ENCODE assay signal across 8 cellular contexts in genomic region chr1:40709100-40709801, GRCh38. TPM values are rescaled to one million over a fixed set of nuclear protein-coding genes. Genes with fewer than 3 reads are reported as not detected.
A peak's percentile ranks its signal among the peaks of the same experiment; 100 is the strongest.
DNase-seq lines count a peak whose midpoint lies in the region; ATAC-seq, FAIRE-seq and TF ChIP-seq lines count a peak whose summit lies in the region.

No MANE protein-coding gene starts in this region.

- POLR2A ChIA-PET in MCF 10A (lab: Yijun Ruan, JAX), result interaction anchor here (0.6 to 19.5 kb wide), 14 partner anchors 12 to 792 kb away, joined by 3 to 633 read pairs (median 6); partner anchors contain the start of genes NFYC, ZFP69B and ZNF684

- no peak for TF ChIP-seq CTCF in MCF 10A (IDR thresholded peaks at IDR 0.05; ENCODE audit: unreplicated experiment)

- DNase-seq in NCI-H2081 (lab: John Stamatoyannopoulos, UW), result peak; percentile 91 to 99
- peak; percentile 97 for DNase-seq in MCF 10A (ENCODE audit: unreplicated experiment)
- peak; percentile 86 for DNase-seq in skeletal muscle cell (ENCODE audit: low read depth)
- no peak for DNase-seq in NCI-H345 treated with DMSO at 0.1 percent for 48 hours (lab: John Stamatoyannopoulos, UW; ENCODE audit: unreplicated experiment)

- BruUV-seq in MCF 10A (replicated peaks; lab: Mats Ljungman, UMichigan), result no TSS peak

- peak overlapping the region; percentile 82 for H3K4me3 ChIP-seq in iPS-11a (ENCODE audit: low read depth, low read length)
- peak overlapping the region; percentile 73 for H3K4me3 ChIP-seq in skeletal muscle cell (ENCODE audit: low read depth, low read length)

- FAIRE-seq in TTC549 (lab: Jason Lieb, UNC), result peak; percentile 88

- peak overlapping the region; percentile 97 for H3K4me3 Mint-ChIP-seq in MCF 10A (ENCODE audit: unreplicated experiment)

- no peaks in the 10 kb centered on the region for H3K9me3 Mint-ChIP-seq in MCF 10A (ENCODE audit: unreplicated experiment)

- intact Hi-C loops in MCF 10A (cut with micrococcal nuclease), result no loop called here

- ATAC-seq in GM18508 (IDR thresholded peaks at IDR 0.05; ENCODE audit: insufficient read depth, unreplicated experiment), result peak; percentile 51
- ATAC-seq in HG02943 (IDR thresholded peaks at IDR 0.05; ENCODE audit: low read depth, unreplicated experiment), result peak; percentile 92

- CTCF ChIA-PET in MCF 10A (lab: Yijun Ruan, JAX), result interaction anchor here (0.6 to 1.2 kb wide), 2 partner anchors 8 to 223 kb away, joined by 3 read pairs; no protein-coding TSS in a partner anchor

- peaks cover 26% of the 10 kb centered on the region for H3K4me1 Mint-ChIP-seq in MCF 10A (ENCODE audit: insufficient read depth, unreplicated experiment)

- H3K36me3 Mint-ChIP-seq in MCF 10A (ENCODE audit: insufficient read depth, unreplicated experiment), result peaks cover 21% of the 10 kb centered on the region

- H3K27ac Mint-ChIP-seq in MCF 10A (ENCODE audit: low read depth, unreplicated experiment), result peak overlapping the region; percentile 90

- no peaks in the 10 kb centered on the region for H3K27me3 Mint-ChIP-seq in MCF 10A (ENCODE audit: insufficient read depth, unreplicated experiment)

RNA-seq across cellular contexts. Expression of gene NFYC, which starts 17.7 kb away (rescaled TPM):
- 66.4 and 69.6 TPM in 2 replicates for total RNA-seq in MCF 10A (2022)

RNA-seq across cellular contexts. Expression of gene RIMS3, which starts 43.8 kb away (rescaled TPM):
- total RNA-seq in MCF 10A (2022), result 0.29 and 0.58 TPM in 2 replicates
